Comparison of ENCODE assay signal across 27 cellular contexts in genomic region chr4:185411833-185412232, GRCh38.
"Had no signal": no experiment of that assay in that cellular context is flagged by ENCODE, and none has a peak within 500 bp of the region (broad histone marks: within the 10 kb centered on the region; RNA-seq: fewer than 3 reads in every experiment).

No MANE protein-coding gene starts in this region.

- H3K4me3 ChIP-seq: gastroesophageal sphincter, heart left ventricle, hepatocyte, left lung, ovary, psoas muscle, smooth muscle cell, suprapubic skin, thyroid gland had no signal

- H3K4me1 ChIP-seq: foreskin keratinocyte, gastroesophageal sphincter, psoas muscle, suprapubic skin had no signal

- H2AFZ ChIP-seq: hepatocyte had no signal

- DNase-seq: central memory CD4-positive, alpha-beta T cell; foreskin keratinocyte; heart left ventricle; kidney; left lung; mammary epithelial cell; mesendoderm; midbrain; naive thymus-derived CD8-positive, alpha-beta T cell; occipital lobe; ovary; posterior cingulate gyrus; psoas muscle; right cardiac atrium; stimulated activated CD4-positive, alpha-beta T cell treated with anti-CD3 and anti-CD28 coated beads, Interleukin-12 subunit alpha, Interleukin-12 subunit beta, amount 100 ng/mL, for 4 hours; stimulated activated CD4-positive, alpha-beta T cell treated with anti-CD3 and anti-CD28 coated beads, Interleukin-1b, Interleukin-23, amount 100 ng/mL, for 48 hours; stimulated activated CD4-positive, alpha-beta T cell treated with anti-CD3 and anti-CD28 coated beads, Interleukin-4, amount 100 ng/mL, for 1 hour; stimulated activated CD8-positive, alpha-beta memory T cell treated with anti-CD3 and anti-CD28 coated beads, Interleukin-4, amount 100 ng/mL, for 48 hours; stimulated activated naive CD4-positive, alpha-beta T cell; stimulated activated naive CD8-positive, alpha-beta T cell treated with anti-CD3 and anti-CD28 coated beads, Interleukin-15, amount 100 ng/mL, for 72 hours; thyroid gland had no signal

- H3K36me3 ChIP-seq: ovary had no signal

- ATAC-seq: foreskin keratinocyte; gastroesophageal sphincter; naive thymus-derived CD8-positive, alpha-beta T cell; stimulated activated naive CD8-positive, alpha-beta T cell treated with anti-CD3 and anti-CD28 coated beads, Interleukin-15, amount 100 ng/mL, for 72 hours had no signal

- H3K9me3 ChIP-seq: left lung, psoas muscle, suprapubic skin, thyroid gland had no signal

- H3K27me3 ChIP-seq: foreskin keratinocyte, gastroesophageal sphincter, heart left ventricle, hepatocyte, left lung, ovary, suprapubic skin, thyroid gland had no signal

- H3K27ac ChIP-seq: epithelial cell of prostate, foreskin keratinocyte, gastroesophageal sphincter, hepatocyte, left lung, ovary, psoas muscle, suprapubic skin had no signal

- H3K79me2 ChIP-seq: hepatocyte had no signal

- FAIRE-seq: urothelium cell line had no signal

- H3K4me2 ChIP-seq: hepatocyte, smooth muscle cell had no signal
